Comparison of ENCODE assay signal across 8 cellular contexts in genomic region chr6:18154507-18155272, GRCh38. TPM values are rescaled to one million over a fixed set of nuclear protein-coding genes. Genes with fewer than 3 reads are reported as not detected.
A peak's percentile ranks its signal among the peaks of the same experiment; 100 is the strongest.
DNase-seq lines count a peak whose midpoint lies in the region; ATAC-seq and TF ChIP-seq lines count a peak whose summit lies in the region.

Gene TPMT (minus strand): TSS chr6:18155077. CDS start chr6:18149127, 5,950 bp downstream.

- peak within 1 kb of the TSS; percentile 99 to 100 for H3K4me3 Mint-ChIP-seq in stimulated activated naive CD8-positive, alpha-beta T cell treated with anti-CD3 and anti-CD28 coated beads, Interleukin-15, amount 100 ng/mL, for 72 hours

- no peaks in the 10 kb centered on the region for H3K27me3 ChIP-seq in breast epithelium

- peaks cover 32% of the 10 kb centered on the region for H3K4me1 Mint-ChIP-seq in stimulated activated naive CD8-positive, alpha-beta T cell treated with anti-CD3 and anti-CD28 coated beads, Interleukin-15, amount 100 ng/mL, for 72 hours

- intact Hi-C loops in breast epithelium (cut with DNase I; ENCODE audit: low total_unique reads) (no loop called here), left colon (cut with DNase I, micrococcal nuclease) (no loop called here)

- in situ Hi-C loops in Caki2 (cut with HindIII; ENCODE audit: low pct_unique_long_range_greater_than_20kb, low sequenced_read_pairs): no loop called here

- H3K9me3 Mint-ChIP-seq in stimulated activated naive CD8-positive, alpha-beta T cell treated with anti-CD3 and anti-CD28 coated beads, Interleukin-15, amount 100 ng/mL, for 72 hours: peaks cover 0 to 4% of the 10 kb centered on the region in 2 donors

- H3K4me1 ChIP-seq in breast epithelium: peaks cover 0 to 9% of the 10 kb centered on the region in 2 donors

- peak within 1 kb of the TSS; percentile 92 for H3K27ac ChIP-seq in breast epithelium

- H3K27ac Mint-ChIP-seq in stimulated activated naive CD8-positive, alpha-beta T cell treated with anti-CD3 and anti-CD28 coated beads, Interleukin-15, amount 100 ng/mL, for 72 hours: peak within 1 kb of the TSS; percentile 97 to 99

- H3K27me3 Mint-ChIP-seq in stimulated activated naive CD8-positive, alpha-beta T cell treated with anti-CD3 and anti-CD28 coated beads, Interleukin-15, amount 100 ng/mL, for 72 hours: no peaks in the 10 kb centered on the region

- no peak for TF ChIP-seq CTCF in breast epithelium (IDR thresholded peaks at IDR 0.05)

- DNase-seq in Caki2 (ENCODE audit: low read depth) (no peak), NOMO-1 treated with DMSO at 0.1 percent for 48 hours (lab: John Stamatoyannopoulos, UW; ENCODE audit: unreplicated experiment) (peak; percentile 95), breast epithelium (ENCODE audit: low spot score in 2 of 2) (peak in 1 of 2 donors; percentile 98), left colon (peak in 1 of 2 donors; percentile 98), D341Med (ENCODE audit: low spot score) (no peak)
- DNase-seq in stimulated activated naive CD8-positive, alpha-beta T cell treated with anti-CD3 and anti-CD28 coated beads, Interleukin-15, amount 100 ng/mL, for 72 hours: peak in 1 of 2 donors; percentile 10

- H3K4me3 ChIP-seq in breast epithelium: peak within 1 kb of the TSS; percentile 75 to 98 (median 98)

- no peaks in the 10 kb centered on the region for H3K36me3 ChIP-seq in breast epithelium

- no peak for TF ChIP-seq POLR2A in breast epithelium (IDR thresholded peaks at IDR 0.05)

- H3K9me3 ChIP-seq in breast epithelium: no peaks in the 10 kb centered on the region

- ATAC-seq in GM19452 (IDR thresholded peaks at IDR 0.05; ENCODE audit: unreplicated experiment): peak; percentile 48
- ATAC-seq in HG03460 (IDR thresholded peaks at IDR 0.05; ENCODE audit: unreplicated experiment): peak; percentile 51
- ATAC-seq in left colon: peak; percentile 19
- peak; percentile 72 for ATAC-seq in stimulated activated naive CD8-positive, alpha-beta T cell treated with anti-CD3 and anti-CD28 coated beads, Interleukin-15, amount 100 ng/mL, for 72 hours

RNA-seq across cellular contexts. Expression of gene TPMT, which starts in this region (rescaled TPM):
- total RNA-seq in Caki2 (2014; rRNA removed; shearing (Covaris generic); ENCODE audit: low replicate concordance): 11.7 and 14.0 TPM in 2 replicates
- 10 to 100 TPM in 1 of 3 donors, 1 to 10 TPM in 2; 5.6 to 10.2 (median 8.9) TPM for total RNA-seq in breast epithelium
- 10 to 100 TPM; 53.4 to 60.0 TPM for total RNA-seq in left colon

Comparison
In these comparisons a context has a peak if more than half of its experiments do, and no peak if none do; other contexts are left out.
1. ATAC-seq: peak in every context shown above with its lines; median percentile 72 in stimulated activated naive CD8-positive, alpha-beta T cell treated with anti-CD3 and anti-CD28 coated beads, Interleukin-15, amount 100 ng/mL, for 72 hours; 51 in HG03460; 48 in GM19452; 19 in left colon.